In genomic region chr9:15743512-15743911, GRCh38 we compare ENCODE assay signal across 12 cellular contexts.
DNase-seq lines count a peak whose midpoint lies in the region; ATAC-seq lines count a peak whose summit lies in the region.
"Had no signal": no experiment of that assay in that cellular context is flagged by ENCODE, and none has a peak within 500 bp of the region (broad histone marks: within the 10 kb centered on the region; RNA-seq: fewer than 3 reads in every experiment).

No MANE protein-coding gene starts in this region.

- peak; percentile 99 for ATAC-seq in GM18867 (IDR thresholded peaks at IDR 0.05; ENCODE audit: unreplicated experiment)
- peak; percentile 80 for ATAC-seq in GM21515 (IDR thresholded peaks at IDR 0.05; ENCODE audit: unreplicated experiment)
- ATAC-seq in HG03039 (IDR thresholded peaks at IDR 0.05; ENCODE audit: unreplicated experiment) = peak; percentile 83
- ATAC-seq in HG03575 (IDR thresholded peaks at IDR 0.05; ENCODE audit: extremely low read depth, insufficient number of reproducible peaks, low FRiP score, unreplicated experiment) = peak; percentile 81
- ATAC-seq: stimulated activated naive CD8-positive, alpha-beta T cell treated with anti-CD3 and anti-CD28 coated beads, Interleukin-15, amount 100 ng/mL, for 72 hours had no signal

- DNase-seq in NCI-H748 treated with DMSO at 0.1 percent for 48 hours (lab: John Stamatoyannopoulos, UW) (no peak), activated gamma-delta T cell (lab: John Stamatoyannopoulos, UW) (no peak), NCI-H187 treated with DMSO at 0.1 percent for 48 hours (lab: John Stamatoyannopoulos, UW) (no peak)
- no peak for DNase-seq in activated CD8-positive, alpha-beta memory T cell treated with anti-CD3 and anti-CD28 coated beads, Interleukin-2, amount 50 U/mL, for 48 hours
- DNase-seq: erythroblast; Kasumi-1; NCI-H2029 treated with DMSO at 0.1 percent for 48 hours; stimulated activated naive CD8-positive, alpha-beta T cell treated with anti-CD3 and anti-CD28 coated beads, Interleukin-15, amount 100 ng/mL, for 72 hours had no signal
